In the genomic region with DNA sequence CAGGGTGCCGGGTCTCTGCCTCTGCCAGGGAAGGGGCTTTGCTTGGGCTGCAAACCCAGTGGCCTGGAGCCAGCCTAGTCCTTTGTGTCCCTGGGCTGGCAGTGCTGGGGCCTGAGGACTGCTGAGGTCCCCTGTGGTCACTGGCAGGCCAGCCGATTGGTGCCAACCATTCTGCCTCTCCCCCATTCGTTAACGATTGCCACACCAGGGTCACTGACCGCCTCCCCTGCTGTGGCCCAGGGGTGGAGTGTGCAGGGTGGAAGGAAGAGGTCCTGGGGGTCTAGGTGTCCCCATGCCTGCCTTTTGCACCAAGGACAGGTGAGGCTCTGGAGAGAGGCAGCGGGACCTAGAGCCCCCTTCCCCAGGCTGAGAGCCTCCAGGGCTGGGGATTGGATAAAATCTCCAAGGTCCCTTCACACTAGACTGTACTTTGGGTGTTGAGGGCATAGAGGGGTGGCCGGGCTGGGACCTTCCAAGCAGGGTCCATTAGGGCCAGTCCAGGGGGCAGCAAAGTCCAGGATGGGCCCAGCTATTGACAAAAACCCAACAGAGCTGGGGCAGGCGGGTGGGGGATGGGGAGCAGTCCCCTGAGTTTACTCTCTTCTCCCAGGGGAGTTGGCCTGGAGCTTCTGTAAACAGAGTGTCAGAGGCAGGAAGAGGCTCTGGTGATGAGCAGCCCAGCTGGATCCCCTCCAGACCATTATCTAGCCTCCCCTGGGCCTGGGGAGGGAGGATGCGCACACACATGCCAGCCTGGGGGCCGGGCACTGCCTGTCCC, we compare ENCODE assay signal across 1 cellular context.
TF ChIP-seq lines count a peak whose summit lies in the region.

No MANE protein-coding gene starts in this region.

TF ChIP-seq in HCT116, 20 proteins besides CTCF, POLR2A, EP300 and RAD21 (continued from another document):
- TF ChIP-seq TCF7L2 (IDR thresholded peaks at IDR 0.05; ENCODE audit: borderline replicate concordance, extremely low read depth, insufficient read depth, insufficient read length) (no peak), FOSL1 (IDR thresholded peaks at IDR 0.05; ENCODE audit: low read depth) (no peak), EZH2 (IDR thresholded peaks at IDR 0.05) (no peak), CBX3 (IDR thresholded peaks at IDR 0.05; ENCODE audit: low read depth) (no peak), CEBPB (IDR thresholded peaks at IDR 0.05; ENCODE audit: low read depth) (no peak)
